ENCODE assay signal across 8 cellular contexts in the genomic region with DNA sequence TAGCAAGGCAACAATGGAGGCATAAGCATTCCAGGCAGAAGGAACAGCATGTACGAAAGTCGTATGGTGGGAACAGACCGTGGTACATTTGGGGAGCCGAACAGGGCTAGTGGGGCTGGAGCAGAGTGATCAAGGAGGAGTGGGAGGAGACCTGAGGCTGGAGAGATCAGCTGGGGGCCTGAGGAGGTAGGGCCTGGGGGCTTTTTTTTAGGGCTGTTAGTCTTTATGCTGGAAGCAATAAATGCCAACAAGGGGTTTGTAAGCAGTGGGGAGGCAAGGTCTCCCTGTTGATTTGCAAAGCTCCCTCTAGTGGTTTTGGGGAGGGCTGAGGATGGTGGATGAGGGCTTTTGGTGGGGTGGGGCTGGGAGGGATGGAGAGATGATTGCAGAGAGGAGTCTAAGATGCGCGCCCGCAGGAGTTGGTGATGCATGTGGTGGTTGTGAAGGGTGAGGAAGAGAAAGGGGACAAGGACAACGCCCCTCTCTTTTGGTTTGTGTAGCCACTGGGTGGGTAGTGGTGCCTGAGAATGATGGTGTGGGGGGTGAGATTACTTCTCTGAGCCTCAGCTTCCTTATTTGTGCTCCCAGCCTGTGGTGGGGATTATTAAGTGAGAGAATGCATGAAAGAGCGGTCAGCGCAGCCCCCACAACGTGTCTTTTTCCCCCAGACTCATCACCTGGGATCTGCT.
DNase-seq lines count a peak whose midpoint lies in the region; ATAC-seq and TF ChIP-seq lines count a peak whose summit lies in the region.

No MANE protein-coding gene starts in this region.

- no peak overlapping the region for H3K4me3 ChIP-seq in SU-DHL-6 (ENCODE audit: insufficient read depth, low read length, poor library complexity, severe bottlenecking)

- H3K27ac Mint-ChIP-seq in chondrocyte (ENCODE audit: unreplicated experiment) = no peak overlapping the region

- H3K4me2 ChIP-seq in SU-DHL-6 (ENCODE audit: low read depth, low read length, poor library complexity, severe bottlenecking) = no peak overlapping the region

- H3K27me3 ChIP-seq in SU-DHL-6 (ENCODE audit: low read length) = no peaks in the 10 kb centered on the region

- H4K20me1 ChIP-seq in SU-DHL-6 (ENCODE audit: low read depth, low read length) = no peaks in the 10 kb centered on the region

- peaks cover 4% of the 10 kb centered on the region for H3K4me1 Mint-ChIP-seq in chondrocyte (ENCODE audit: low read depth)

- H3K27me3 Mint-ChIP-seq in chondrocyte (ENCODE audit: low read depth) = peaks cover 25% of the 10 kb centered on the region

- H3K9me2 ChIP-seq in SU-DHL-6 (replicated peaks; ENCODE audit: insufficient read depth, low read length) = no peaks in the 10 kb centered on the region

- no peak overlapping the region for H3K27ac ChIP-seq in C4-2B
- H3K27ac ChIP-seq in SU-DHL-6 (ENCODE audit: low read depth, low read length) = no peak overlapping the region

- peak; percentile 23 for DNase-seq in HCEC 1CT
- no peak for DNase-seq in chondrocyte (ENCODE audit: low spot score)
- peak; percentile 5 to 15 for DNase-seq in stimulated activated CD4-positive, alpha-beta T cell treated with anti-CD3 and anti-CD28 coated beads, Interleukin-1b, Interleukin-23, amount 100 ng/mL, for 4 hours (ENCODE audit: low read depth in 2 of 2)
- DNase-seq in DMS153 treated with DMSO at 0.1 percent for 48 hours (lab: John Stamatoyannopoulos, UW; ENCODE audit: unreplicated experiment) = no peak

- TF ChIP-seq CTCF in C4-2B (conservative IDR thresholded peaks at IDR 0.05) (peak; percentile 63), SU-DHL-6 (IDR thresholded peaks at IDR 0.05; ENCODE audit: insufficient read depth, low read length, poor library complexity, severe bottlenecking) (peak; percentile 41), chondrocyte (IDR thresholded peaks at IDR 0.05) (peak; percentile 57)

- H3F3A ChIP-seq in SU-DHL-6 (ENCODE audit: insufficient read depth) = no peaks in the 10 kb centered on the region

- H3K9me3 ChIP-seq in SU-DHL-6 (ENCODE audit: insufficient read depth, low read length) = no peaks in the 10 kb centered on the region

- no peak overlapping the region for H3K9ac ChIP-seq in SU-DHL-6 (ENCODE audit: low read length)

- no peak for ATAC-seq in GM18519 (IDR thresholded peaks at IDR 0.05; ENCODE audit: low FRiP score, unreplicated experiment)
- ATAC-seq in GM18907 (IDR thresholded peaks at IDR 0.05; ENCODE audit: unreplicated experiment) = no peak

- no peak overlapping the region for H2AFZ ChIP-seq in SU-DHL-6 (ENCODE audit: low read depth, low read length, severe bottlenecking)

- no peaks in the 10 kb centered on the region for H3K36me3 ChIP-seq in SU-DHL-6 (ENCODE audit: low read length)

- no peaks in the 10 kb centered on the region for H3K9me3 Mint-ChIP-seq in chondrocyte (ENCODE audit: low read depth)

- H3K36me3 Mint-ChIP-seq in chondrocyte (ENCODE audit: low read depth) = no peaks in the 10 kb centered on the region

- H3K4me3 Mint-ChIP-seq in chondrocyte (ENCODE audit: unreplicated experiment) = no peak overlapping the region

- no peaks in the 10 kb centered on the region for H3K79me2 ChIP-seq in SU-DHL-6 (ENCODE audit: insufficient read depth, low read length)

Comparison
In these comparisons a context has a peak if more than half of its experiments do, and no peak if none do; other contexts are left out.
1. DNase-seq: peak in HCEC 1CT (single experiment) and stimulated activated CD4-positive, alpha-beta T cell treated with anti-CD3 and anti-CD28 coated beads, Interleukin-1b, Interleukin-23, amount 100 ng/mL, for 4 hours (2 of 2); none in chondrocyte (single experiment) and DMS153 treated with DMSO at 0.1 percent for 48 hours (single experiment).
2. Peak in every context shown above with its lines, with median percentiles within 50 percentile points of each other: CTCF ChIP-seq.